Comparison of ENCODE assay signal across 1 cellular context in the genomic region with DNA sequence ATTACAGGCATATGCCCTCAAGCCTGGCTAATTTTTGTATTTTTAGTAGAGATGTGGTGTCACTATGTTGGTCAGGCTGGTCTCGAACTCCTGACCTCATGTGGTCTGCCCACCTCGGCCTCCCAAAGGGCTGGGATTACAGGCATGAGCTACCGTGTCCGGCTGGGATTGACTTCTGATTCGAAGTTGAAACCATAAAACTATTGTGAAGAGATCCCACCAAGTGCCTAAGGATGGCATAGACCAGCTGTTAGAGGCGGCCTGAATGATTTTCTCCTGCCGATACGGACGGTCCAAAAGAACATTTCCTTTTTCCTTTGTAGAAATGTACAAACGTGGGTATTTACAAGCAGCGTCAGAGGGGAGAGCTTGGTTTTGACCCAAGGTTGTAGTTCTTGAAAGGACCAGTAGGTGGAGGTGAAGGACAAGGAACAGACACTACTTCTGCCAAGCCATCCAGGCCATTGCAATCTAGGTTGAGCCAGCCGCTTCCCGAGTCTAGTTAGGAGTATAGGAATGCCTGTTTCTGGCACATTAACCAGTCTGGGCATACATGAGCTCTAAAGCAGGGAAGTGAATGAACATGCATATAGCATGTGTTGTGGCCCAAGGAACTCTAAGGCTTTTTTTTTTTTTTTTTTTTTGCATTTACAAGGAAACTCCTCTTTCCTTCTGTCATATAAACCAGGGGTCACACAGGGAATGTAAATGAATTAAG.
A peak's percentile ranks its signal among the peaks of the same experiment; 100 is the strongest.
TF ChIP-seq lines count a peak whose summit lies in the region.

No MANE protein-coding gene starts in this region.

TF ChIP-seq in HepG2, 621 proteins besides CTCF, POLR2A, EP300 and RAD21 (continued from another document and continues in another):
- TF ChIP-seq, protein P1, sequence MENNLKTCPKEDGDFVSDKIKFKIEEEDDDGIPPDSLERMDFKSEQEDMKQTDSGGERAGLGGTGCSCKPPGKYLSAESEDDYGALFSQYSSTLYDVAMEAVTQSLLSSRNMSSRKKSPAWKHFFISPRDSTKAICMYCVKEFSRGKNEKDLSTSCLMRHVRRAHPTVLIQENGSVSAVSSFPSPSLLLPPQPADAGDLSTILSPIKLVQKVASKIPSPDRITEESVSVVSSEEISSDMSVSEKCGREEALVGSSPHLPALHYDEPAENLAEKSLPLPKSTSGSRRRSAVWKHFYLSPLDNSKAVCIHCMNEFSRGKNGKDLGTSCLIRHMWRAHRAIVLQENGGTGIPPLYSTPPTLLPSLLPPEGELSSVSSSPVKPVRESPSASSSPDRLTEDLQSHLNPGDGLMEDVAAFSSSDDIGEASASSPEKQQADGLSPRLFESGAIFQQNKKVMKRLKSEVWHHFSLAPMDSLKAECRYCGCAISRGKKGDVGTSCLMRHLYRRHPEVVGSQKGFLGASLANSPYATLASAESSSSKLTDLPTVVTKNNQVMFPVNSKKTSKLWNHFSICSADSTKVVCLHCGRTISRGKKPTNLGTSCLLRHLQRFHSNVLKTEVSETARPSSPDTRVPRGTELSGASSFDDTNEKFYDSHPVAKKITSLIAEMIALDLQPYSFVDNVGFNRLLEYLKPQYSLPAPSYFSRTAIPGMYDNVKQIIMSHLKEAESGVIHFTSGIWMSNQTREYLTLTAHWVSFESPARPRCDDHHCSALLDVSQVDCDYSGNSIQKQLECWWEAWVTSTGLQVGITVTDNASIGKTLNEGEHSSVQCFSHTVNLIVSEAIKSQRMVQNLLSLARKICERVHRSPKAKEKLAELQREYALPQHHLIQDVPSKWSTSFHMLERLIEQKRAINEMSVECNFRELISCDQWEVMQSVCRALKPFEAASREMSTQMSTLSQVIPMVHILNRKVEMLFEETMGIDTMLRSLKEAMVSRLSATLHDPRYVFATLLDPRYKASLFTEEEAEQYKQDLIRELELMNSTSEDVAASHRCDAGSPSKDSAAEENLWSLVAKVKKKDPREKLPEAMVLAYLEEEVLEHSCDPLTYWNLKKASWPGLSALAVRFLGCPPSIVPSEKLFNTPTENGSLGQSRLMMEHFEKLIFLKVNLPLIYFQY (CRISPR knock-in tag; IDR thresholded peaks at IDR 0.05; ENCODE audit: borderline replicate concordance) = 0 out of 2 replicates have a peak, but pooled peaks have one; percentile 19
- TF ChIP-seq MXI1 (IDR thresholded peaks at IDR 0.05; ENCODE audit: borderline replicate concordance, low read depth, low read length) (peak; percentile 58; the same call in 1 of the 3 replicates), ZNF619 (CRISPR knock-in tag; IDR thresholded peaks at IDR 0.05) (0 out of 2 replicates have a peak, but pooled peaks have one; percentile 39), ZNF256 (CRISPR knock-in tag; conservative IDR thresholded peaks at IDR 0.05) (no peak), ZNF34 (CRISPR knock-in tag; IDR thresholded peaks at IDR 0.05; ENCODE audit: borderline replicate concordance) (no peak), ZNF883 (CRISPR knock-in tag; IDR thresholded peaks at IDR 0.05; ENCODE audit: not compliant biosample characterization) (no peak), ZNF124 (CRISPR knock-in tag; IDR thresholded peaks at IDR 0.05) (peak; percentile 34; the same call in 1 of the 2 replicates), KAT8 (CRISPR knock-in tag; IDR thresholded peaks at IDR 0.05) (0 out of 2 replicates have a peak, but pooled peaks have one; percentile 27), CBX5 (CRISPR knock-in tag; IDR thresholded peaks at IDR 0.05; ENCODE audit: borderline replicate concordance) (no peak), MIXL1 (CRISPR knock-in tag; IDR thresholded peaks at IDR 0.05) (peak; percentile 55; the same call in 1 of the 2 replicates), GATAD2A (CRISPR knock-in tag; IDR thresholded peaks at IDR 0.05) (peak; percentile 39; the same call in 1 of the 2 replicates), STAG1 (CRISPR knock-in tag; IDR thresholded peaks at IDR 0.05) (peak; percentile 96), SUZ12 (IDR thresholded peaks at IDR 0.05; ENCODE audit: low read depth, low read length) (peak; percentile 33; the same call in 1 of the 2 replicates), ZNF207 (IDR thresholded peaks at IDR 0.05; ENCODE audit: borderline replicate concordance) (no peak), ATAD3A (CRISPR knock-in tag; IDR thresholded peaks at IDR 0.05) (no peak), ELF3 (CRISPR knock-in tag; IDR thresholded peaks at IDR 0.05) (0 out of 2 replicates have a peak, but pooled peaks have one; percentile 35), KDM3A (CRISPR knock-in tag; IDR thresholded peaks at IDR 0.05; ENCODE audit: low read depth) (no peak), FOXK1 (CRISPR knock-in tag; IDR thresholded peaks at IDR 0.05; ENCODE audit: borderline replicate concordance, low read depth) (peak; percentile 50; the same call in 1 of the 2 replicates), XRCC5 (optimal IDR thresholded peaks at IDR 0.05; ENCODE audit: low read length) (peak; percentile 42), ZNF547 (CRISPR knock-in tag; IDR thresholded peaks at IDR 0.05) (peak; percentile 61; the same call in 1 of the 2 replicates), MAFF (IDR thresholded peaks at IDR 0.05; ENCODE audit: low read depth, low read length) (peak; percentile 34; the same call in 1 of the 2 replicates), TARDBP (CRISPR knock-in tag; IDR thresholded peaks at IDR 0.05) (peak; percentile 61; the same call in 1 of the 2 replicates), SMAD3 (CRISPR knock-in tag; IDR thresholded peaks at IDR 0.05) (0 out of 2 replicates have a peak, but pooled peaks have one; percentile 37), ZNF788 (CRISPR knock-in tag; IDR thresholded peaks at IDR 0.05; ENCODE audit: borderline replicate concordance) (no peak), ZNF234 (CRISPR knock-in tag; conservative IDR thresholded peaks at IDR 0.05) (no peak), EZH2 (conservative IDR thresholded peaks at IDR 0.05; ENCODE audit: low read depth, low read length) (0 out of 2 replicates have a peak, but pooled peaks have one; percentile 72)
- TF ChIP-seq, protein P2, sequence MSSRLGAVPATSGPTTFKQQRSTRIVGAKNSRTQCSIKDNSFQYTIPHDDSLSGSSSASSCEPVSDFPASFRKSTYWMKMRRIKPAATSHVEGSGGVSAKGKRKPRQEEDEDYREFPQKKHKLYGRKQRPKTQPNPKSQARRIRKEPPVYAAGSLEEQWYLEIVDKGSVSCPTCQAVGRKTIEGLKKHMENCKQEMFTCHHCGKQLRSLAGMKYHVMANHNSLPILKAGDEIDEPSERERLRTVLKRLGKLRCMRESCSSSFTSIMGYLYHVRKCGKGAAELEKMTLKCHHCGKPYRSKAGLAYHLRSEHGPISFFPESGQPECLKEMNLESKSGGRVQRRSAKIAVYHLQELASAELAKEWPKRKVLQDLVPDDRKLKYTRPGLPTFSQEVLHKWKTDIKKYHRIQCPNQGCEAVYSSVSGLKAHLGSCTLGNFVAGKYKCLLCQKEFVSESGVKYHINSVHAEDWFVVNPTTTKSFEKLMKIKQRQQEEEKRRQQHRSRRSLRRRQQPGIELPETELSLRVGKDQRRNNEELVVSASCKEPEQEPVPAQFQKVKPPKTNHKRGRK (CRISPR knock-in tag; IDR thresholded peaks at IDR 0.05) = no peak
- TF ChIP-seq, protein P3, sequence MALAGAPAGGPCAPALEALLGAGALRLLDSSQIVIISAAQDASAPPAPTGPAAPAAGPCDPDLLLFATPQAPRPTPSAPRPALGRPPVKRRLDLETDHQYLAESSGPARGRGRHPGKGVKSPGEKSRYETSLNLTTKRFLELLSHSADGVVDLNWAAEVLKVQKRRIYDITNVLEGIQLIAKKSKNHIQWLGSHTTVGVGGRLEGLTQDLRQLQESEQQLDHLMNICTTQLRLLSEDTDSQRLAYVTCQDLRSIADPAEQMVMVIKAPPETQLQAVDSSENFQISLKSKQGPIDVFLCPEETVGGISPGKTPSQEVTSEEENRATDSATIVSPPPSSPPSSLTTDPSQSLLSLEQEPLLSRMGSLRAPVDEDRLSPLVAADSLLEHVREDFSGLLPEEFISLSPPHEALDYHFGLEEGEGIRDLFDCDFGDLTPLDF (CRISPR knock-in tag; IDR thresholded peaks at IDR 0.05) = no peak
- TF ChIP-seq, protein P4, sequence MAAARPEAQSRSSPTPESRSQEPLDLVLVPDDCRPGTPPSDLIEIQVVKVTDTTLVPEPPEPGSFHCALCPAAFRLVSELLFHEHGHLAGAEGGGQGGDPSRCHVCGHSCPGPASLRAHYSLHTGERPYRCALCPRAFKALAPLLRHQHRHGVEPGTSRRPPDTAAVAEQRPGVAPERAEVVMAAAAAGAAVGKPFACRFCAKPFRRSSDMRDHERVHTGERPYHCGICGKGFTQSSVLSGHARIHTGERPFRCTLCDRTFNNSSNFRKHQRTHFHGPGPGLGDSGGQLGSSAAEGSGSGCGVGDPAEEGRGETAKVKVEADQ (CRISPR knock-in tag; IDR thresholded peaks at IDR 0.05; ENCODE audit: borderline replicate concordance) = no peak
- TF ChIP-seq, protein P5, sequence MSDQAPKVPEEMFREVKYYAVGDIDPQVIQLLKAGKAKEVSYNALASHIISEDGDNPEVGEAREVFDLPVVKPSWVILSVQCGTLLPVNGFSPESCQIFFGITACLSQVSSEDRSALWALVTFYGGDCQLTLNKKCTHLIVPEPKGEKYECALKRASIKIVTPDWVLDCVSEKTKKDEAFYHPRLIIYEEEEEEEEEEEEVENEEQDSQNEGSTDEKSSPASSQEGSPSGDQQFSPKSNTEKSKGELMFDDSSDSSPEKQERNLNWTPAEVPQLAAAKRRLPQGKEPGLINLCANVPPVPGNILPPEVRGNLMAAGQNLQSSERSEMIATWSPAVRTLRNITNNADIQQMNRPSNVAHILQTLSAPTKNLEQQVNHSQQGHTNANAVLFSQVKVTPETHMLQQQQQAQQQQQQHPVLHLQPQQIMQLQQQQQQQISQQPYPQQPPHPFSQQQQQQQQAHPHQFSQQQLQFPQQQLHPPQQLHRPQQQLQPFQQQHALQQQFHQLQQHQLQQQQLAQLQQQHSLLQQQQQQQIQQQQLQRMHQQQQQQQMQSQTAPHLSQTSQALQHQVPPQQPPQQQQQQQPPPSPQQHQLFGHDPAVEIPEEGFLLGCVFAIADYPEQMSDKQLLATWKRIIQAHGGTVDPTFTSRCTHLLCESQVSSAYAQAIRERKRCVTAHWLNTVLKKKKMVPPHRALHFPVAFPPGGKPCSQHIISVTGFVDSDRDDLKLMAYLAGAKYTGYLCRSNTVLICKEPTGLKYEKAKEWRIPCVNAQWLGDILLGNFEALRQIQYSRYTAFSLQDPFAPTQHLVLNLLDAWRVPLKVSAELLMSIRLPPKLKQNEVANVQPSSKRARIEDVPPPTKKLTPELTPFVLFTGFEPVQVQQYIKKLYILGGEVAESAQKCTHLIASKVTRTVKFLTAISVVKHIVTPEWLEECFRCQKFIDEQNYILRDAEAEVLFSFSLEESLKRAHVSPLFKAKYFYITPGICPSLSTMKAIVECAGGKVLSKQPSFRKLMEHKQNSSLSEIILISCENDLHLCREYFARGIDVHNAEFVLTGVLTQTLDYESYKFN (CRISPR knock-in tag; conservative IDR thresholded peaks at IDR 0.05) = no peak
- TF ChIP-seq, protein P6, sequence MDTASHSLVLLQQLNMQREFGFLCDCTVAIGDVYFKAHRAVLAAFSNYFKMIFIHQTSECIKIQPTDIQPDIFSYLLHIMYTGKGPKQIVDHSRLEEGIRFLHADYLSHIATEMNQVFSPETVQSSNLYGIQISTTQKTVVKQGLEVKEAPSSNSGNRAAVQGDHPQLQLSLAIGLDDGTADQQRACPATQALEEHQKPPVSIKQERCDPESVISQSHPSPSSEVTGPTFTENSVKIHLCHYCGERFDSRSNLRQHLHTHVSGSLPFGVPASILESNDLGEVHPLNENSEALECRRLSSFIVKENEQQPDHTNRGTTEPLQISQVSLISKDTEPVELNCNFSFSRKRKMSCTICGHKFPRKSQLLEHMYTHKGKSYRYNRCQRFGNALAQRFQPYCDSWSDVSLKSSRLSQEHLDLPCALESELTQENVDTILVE (CRISPR knock-in tag; IDR thresholded peaks at IDR 0.05) = peak; percentile 52; the same call in 1 of the 2 replicates
- TF ChIP-seq, protein P7, sequence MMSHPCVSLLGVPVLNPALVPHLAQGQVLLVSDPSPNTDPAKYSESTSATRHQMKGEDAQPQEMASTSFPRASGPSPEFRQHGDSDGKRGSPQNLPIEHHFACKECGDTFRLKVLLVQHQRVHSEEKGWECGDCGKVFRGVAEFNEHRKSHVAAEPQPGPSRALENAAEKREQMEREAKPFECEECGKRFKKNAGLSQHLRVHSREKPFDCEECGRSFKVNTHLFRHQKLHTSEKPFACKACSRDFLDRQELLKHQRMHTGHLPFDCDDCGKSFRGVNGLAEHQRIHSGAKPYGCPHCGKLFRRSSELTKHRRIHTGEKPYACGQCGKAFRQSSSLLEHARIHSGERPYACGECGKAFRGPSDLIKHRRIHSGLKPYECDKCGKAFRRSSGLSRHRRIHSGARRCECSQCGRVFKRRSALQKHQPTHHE (CRISPR knock-in tag; IDR thresholded peaks at IDR 0.05; ENCODE audit: borderline replicate concordance) = no peak
- TF ChIP-seq, protein P8, sequence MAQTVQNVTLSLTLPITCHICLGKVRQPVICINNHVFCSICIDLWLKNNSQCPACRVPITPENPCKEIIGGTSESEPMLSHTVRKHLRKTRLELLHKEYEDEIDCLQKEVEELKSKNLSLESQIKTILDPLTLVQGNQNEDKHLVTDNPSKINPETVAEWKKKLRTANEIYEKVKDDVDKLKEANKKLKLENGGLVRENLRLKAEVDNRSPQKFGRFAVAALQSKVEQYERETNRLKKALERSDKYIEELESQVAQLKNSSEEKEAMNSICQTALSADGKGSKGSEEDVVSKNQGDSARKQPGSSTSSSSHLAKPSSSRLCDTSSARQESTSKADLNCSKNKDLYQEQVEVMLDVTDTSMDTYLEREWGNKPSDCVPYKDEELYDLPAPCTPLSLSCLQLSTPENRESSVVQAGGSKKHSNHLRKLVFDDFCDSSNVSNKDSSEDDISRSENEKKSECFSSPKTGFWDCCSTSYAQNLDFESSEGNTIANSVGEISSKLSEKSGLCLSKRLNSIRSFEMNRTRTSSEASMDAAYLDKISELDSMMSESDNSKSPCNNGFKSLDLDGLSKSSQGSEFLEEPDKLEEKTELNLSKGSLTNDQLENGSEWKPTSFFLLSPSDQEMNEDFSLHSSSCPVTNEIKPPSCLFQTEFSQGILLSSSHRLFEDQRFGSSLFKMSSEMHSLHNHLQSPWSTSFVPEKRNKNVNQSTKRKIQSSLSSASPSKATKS (CRISPR knock-in tag; IDR thresholded peaks at IDR 0.05) = no peak
- TF ChIP-seq, protein P9, sequence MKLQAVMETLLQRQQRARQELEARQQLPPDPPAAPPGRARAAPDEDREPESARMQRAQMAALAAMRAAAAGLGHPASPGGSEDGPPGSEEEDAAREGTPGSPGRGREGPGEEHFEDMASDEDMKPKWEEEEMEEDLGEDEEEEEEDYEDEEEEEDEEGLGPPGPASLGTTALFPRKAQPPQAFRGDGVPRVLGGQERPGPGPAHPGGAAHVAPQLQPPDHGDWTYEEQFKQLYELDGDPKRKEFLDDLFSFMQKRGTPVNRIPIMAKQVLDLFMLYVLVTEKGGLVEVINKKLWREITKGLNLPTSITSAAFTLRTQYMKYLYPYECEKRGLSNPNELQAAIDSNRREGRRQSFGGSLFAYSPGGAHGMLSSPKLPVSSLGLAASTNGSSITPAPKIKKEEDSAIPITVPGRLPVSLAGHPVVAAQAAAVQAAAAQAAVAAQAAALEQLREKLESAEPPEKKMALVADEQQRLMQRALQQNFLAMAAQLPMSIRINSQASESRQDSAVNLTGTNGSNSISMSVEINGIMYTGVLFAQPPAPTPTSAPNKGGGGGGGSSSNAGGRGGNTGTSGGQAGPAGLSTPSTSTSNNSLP (IDR thresholded peaks at IDR 0.05; ENCODE audit: low read depth, low read length) = peak; percentile 41; the same call in 1 of the 2 replicates
- TF ChIP-seq, protein P10, sequence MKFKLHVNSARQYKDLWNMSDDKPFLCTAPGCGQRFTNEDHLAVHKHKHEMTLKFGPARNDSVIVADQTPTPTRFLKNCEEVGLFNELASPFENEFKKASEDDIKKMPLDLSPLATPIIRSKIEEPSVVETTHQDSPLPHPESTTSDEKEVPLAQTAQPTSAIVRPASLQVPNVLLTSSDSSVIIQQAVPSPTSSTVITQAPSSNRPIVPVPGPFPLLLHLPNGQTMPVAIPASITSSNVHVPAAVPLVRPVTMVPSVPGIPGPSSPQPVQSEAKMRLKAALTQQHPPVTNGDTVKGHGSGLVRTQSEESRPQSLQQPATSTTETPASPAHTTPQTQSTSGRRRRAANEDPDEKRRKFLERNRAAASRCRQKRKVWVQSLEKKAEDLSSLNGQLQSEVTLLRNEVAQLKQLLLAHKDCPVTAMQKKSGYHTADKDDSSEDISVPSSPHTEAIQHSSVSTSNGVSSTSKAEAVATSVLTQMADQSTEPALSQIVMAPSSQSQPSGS (CRISPR knock-in tag; IDR thresholded peaks at IDR 0.05) = peak; percentile 30; the same call in 1 of the 2 replicates
